Comparison of ENCODE assay signal across 8 cellular contexts in the genomic region with DNA sequence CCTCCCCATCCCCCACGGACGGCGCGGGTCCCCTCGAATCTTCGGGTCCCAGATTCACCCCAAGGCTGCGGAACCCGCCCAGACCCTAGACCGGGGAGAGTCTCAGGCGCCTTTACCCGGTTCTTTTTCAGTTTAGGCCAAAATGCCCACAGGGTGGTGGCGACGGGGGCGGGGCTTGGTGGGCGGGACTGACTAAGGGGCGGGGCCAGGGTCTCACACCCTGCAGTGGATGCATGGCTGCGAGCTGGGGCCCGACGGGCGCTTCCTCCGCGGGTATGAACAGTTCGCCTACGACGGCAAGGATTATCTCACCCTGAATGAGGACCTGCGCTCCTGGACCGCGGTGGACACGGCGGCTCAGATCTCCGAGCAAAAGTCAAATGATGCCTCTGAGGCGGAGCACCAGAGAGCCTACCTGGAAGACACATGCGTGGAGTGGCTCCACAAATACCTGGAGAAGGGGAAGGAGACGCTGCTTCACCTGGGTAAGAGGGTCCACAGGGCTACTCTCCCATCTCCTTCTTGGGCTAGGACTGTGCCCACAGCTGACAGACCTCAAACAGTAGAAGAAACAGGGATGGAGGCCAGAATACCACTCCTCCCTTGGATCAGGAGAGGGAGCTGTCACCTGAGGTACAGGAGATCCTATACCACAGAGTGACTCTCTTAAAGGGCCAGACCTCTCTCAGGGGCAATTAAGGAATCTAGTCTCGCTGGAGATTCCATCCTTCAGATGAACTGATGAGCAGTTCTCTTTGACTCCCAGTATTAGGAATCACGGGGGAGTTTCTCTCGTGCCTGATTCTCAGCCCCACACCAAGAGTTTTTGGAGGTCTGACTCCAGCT. TPM values are rescaled to one million over a fixed set of nuclear protein-coding genes. Genes with fewer than 3 reads are reported as not detected.
DNase-seq lines count a peak whose midpoint lies in the region; ATAC-seq and TF ChIP-seq lines count a peak whose summit lies in the region.

No MANE protein-coding gene starts in this region.

- H3K4ac ChIP-seq in mesendoderm (ENCODE audit: low read depth, low read length), result no peak overlapping the region

- CTCF ChIA-PET in BJ (lab: Yijun Ruan, JAX), result interaction anchor here (1.0 to 2.0 kb wide), 6 partner anchors 8 to 54 kb away, joined by 3 to 5 read pairs (median 4); no protein-coding TSS in a partner anchor

- no peaks in the 10 kb centered on the region for H3K27me3 ChIP-seq in BJ (ENCODE audit: control insufficient read depth, insufficient read depth, low read length)
- H3K27me3 ChIP-seq in mesendoderm (ENCODE audit: insufficient read depth, low read length, poor library complexity), result no peaks in the 10 kb centered on the region

- H3K27ac ChIP-seq in mesendoderm (ENCODE audit: low read depth, low read length), result no peak overlapping the region

- H3K36me3 ChIP-seq in BJ (ENCODE audit: control insufficient read depth, insufficient read depth, low read length) (peaks cover 28% of the 10 kb centered on the region), mesendoderm (ENCODE audit: control insufficient read depth, insufficient read depth, low read length) (no peaks in the 10 kb centered on the region)

- peak overlapping the region; percentile 97 for H3K56ac ChIP-seq in mesendoderm (ENCODE audit: low read length)

- ATAC-seq in GM21786 (IDR thresholded peaks at IDR 0.05; ENCODE audit: unreplicated experiment), result peak; percentile 16

- H3K79me1 ChIP-seq in mesendoderm (ENCODE audit: low read length), result peaks cover 1% of the 10 kb centered on the region

- H3K4me1 ChIP-seq in mesendoderm (ENCODE audit: control insufficient read depth, low read depth, low read length), result peaks cover 2% of the 10 kb centered on the region

- peak overlapping the region; percentile 99 for H3K4me3 ChIP-seq in BJ (ENCODE audit: low read depth, low read length)
- H3K4me3 ChIP-seq in mesendoderm (ENCODE audit: low read length), result peak overlapping the region; percentile 89

- no peak overlapping the region for H2BK5ac ChIP-seq in mesendoderm (ENCODE audit: low read length)

- DNase-seq in BJ (ENCODE audit: low read depth) (no peak), NCI-H226 (peak; percentile 58), mesendoderm (peak; percentile 74), H4 (ENCODE audit: low spot score) (no peak)
- peak; percentile 50 to 76 for DNase-seq in activated CD8-positive, alpha-beta memory T cell treated with anti-CD3 and anti-CD28 coated beads for 1 hour (ENCODE audit: extremely low read depth in 1 of 2, low read depth in 1 of 2)
- DNase-seq in effector CD8-positive, alpha-beta T cell (lab: John Stamatoyannopoulos, UW), result peak; percentile 79
- DNase-seq in stimulated activated CD8-positive, alpha-beta memory T cell treated with anti-CD3 and anti-CD28 coated beads, Interleukin-15, amount 100 ng/mL, for 48 hours (ENCODE audit: low read depth in 2 of 2), result peak; percentile 70 to 72

- WGBS in mesendoderm (ENCODE audit: extremely low coverage, insufficient coverage, low lambda C conversion rate), result no CpG with 5 or more reads among the region's 37 CpGs

- no peak overlapping the region for H4K5ac ChIP-seq in mesendoderm (ENCODE audit: low read length)

- H3K23ac ChIP-seq in mesendoderm (ENCODE audit: low read length), result peak overlapping the region; percentile 89

- H2BK15ac ChIP-seq in mesendoderm (replicated peaks; ENCODE audit: low read depth), result no peak overlapping the region

- H3K4me2 ChIP-seq in mesendoderm (ENCODE audit: low read length), result peak overlapping the region; percentile 85

- no peak overlapping the region for H3K18ac ChIP-seq in mesendoderm (ENCODE audit: low read length)

- no peak for TF ChIP-seq CTCF in BJ (IDR thresholded peaks at IDR 0.05; ENCODE audit: insufficient read depth, low read depth, low read length)

- no peak overlapping the region for H4K8ac ChIP-seq in mesendoderm (ENCODE audit: low read depth, low read length)

- no peak overlapping the region for H2BK120ac ChIP-seq in mesendoderm (ENCODE audit: low read depth, low read length)

- H3K9ac ChIP-seq in mesendoderm (ENCODE audit: low read length), result peak overlapping the region; percentile 94

- no peak overlapping the region for H2AK5ac ChIP-seq in mesendoderm (ENCODE audit: low read length)

- POLR2A ChIA-PET in BJ (lab: Charles Lee), result no interaction called here

- no peaks in the 10 kb centered on the region for H3K79me2 ChIP-seq in mesendoderm (ENCODE audit: control insufficient read depth, insufficient read depth, low read length)

RNA-seq across cellular contexts. Expression of a gene that starts 0.9 kb away (rescaled TPM):
- 211 and 293 TPM in 2 replicates for polyA plus RNA-seq in BJ (2011; rRNA removed)
- 102 and 142 TPM in 2 replicates for polyA minus RNA-seq in BJ (2011; rRNA and poly(A)+ RNA removed)
- 13.9 TPM for polyA plus RNA-seq in mesendoderm (2013, experiment 1 of 2)
- polyA plus RNA-seq in mesendoderm (2013, experiment 2 of 2), result 13.3 TPM
- total RNA-seq in H4 (2014; rRNA removed; shearing (Covaris generic)), result 82.8 and 95.1 TPM in 2 replicates

Comparison
In these comparisons a context has a peak if more than half of its experiments do, and no peak if none do; other contexts are left out.
1. DNase-seq: peak in NCI-H226 (single experiment), activated CD8-positive, alpha-beta memory T cell treated with anti-CD3 and anti-CD28 coated beads for 1 hour (2 of 2), effector CD8-positive, alpha-beta T cell (single experiment), mesendoderm (single experiment) and stimulated activated CD8-positive, alpha-beta memory T cell treated with anti-CD3 and anti-CD28 coated beads, Interleukin-15, amount 100 ng/mL, for 48 hours (2 of 2); none in BJ (single experiment) and H4 (single experiment).